Comparison of ENCODE assay signal across 9 cellular contexts in genomic region chr5:133969654-133970324, GRCh38. TPM values are rescaled to one million over a fixed set of nuclear protein-coding genes. Genes with fewer than 3 reads are reported as not detected.
A peak's percentile ranks its signal among the peaks of the same experiment; 100 is the strongest.
DNase-seq lines count a peak whose midpoint lies in the region; ATAC-seq and TF ChIP-seq lines count a peak whose summit lies in the region.
"Had no signal": no experiment of that assay in that cellular context is flagged by ENCODE, and none has a peak within 500 bp of the region (broad histone marks: within the 10 kb centered on the region; RNA-seq: fewer than 3 reads in every experiment).

No MANE protein-coding gene starts in this region.

- peaks cover 38% of the 10 kb centered on the region for H3K4me1 Mint-ChIP-seq in activated CD8-positive, alpha-beta T cell treated with anti-CD3 and anti-CD28 coated beads, Interleukin-2, amount 10 ng/mL, durations not matched to agents 7 days and 5 days (ENCODE audit: low read depth)

- DNase-seq in GM20000 (ENCODE audit: low spot score) (peak; percentile 34), left lobe of liver (ENCODE audit: low spot score) (no peak), NOMO-1 treated with DMSO at 0.1 percent for 48 hours (lab: John Stamatoyannopoulos, UW; ENCODE audit: unreplicated experiment) (no peak), NCI-H2107 treated with DMSO at 0.1 percent for 48 hours (lab: John Stamatoyannopoulos, UW; ENCODE audit: unreplicated experiment) (no peak), foreskin keratinocyte (no peak), SW480 (ENCODE audit: low spot score) (no peak)
- DNase-seq in activated CD8-positive, alpha-beta T cell treated with anti-CD3 and anti-CD28 coated beads, Interleukin-2, amount 10 ng/mL, durations not matched to agents 7 days and 5 days, result no peak
- DNase-seq: GF-D8 had no signal

- H3K9me3 Mint-ChIP-seq in activated CD8-positive, alpha-beta T cell treated with anti-CD3 and anti-CD28 coated beads, Interleukin-2, amount 10 ng/mL, durations not matched to agents 7 days and 5 days (ENCODE audit: insufficient read depth), result no peaks in the 10 kb centered on the region

- H3K27me3 Mint-ChIP-seq in activated CD8-positive, alpha-beta T cell treated with anti-CD3 and anti-CD28 coated beads, Interleukin-2, amount 10 ng/mL, durations not matched to agents 7 days and 5 days (ENCODE audit: low read depth), result no peaks in the 10 kb centered on the region

- H2AFZ ChIP-seq in ACC112 (ENCODE audit: low read length, unreplicated experiment), result no peak overlapping the region

- H3K36me3 ChIP-seq in ACC112 (ENCODE audit: insufficient read depth, low read length), result peaks cover 15% of the 10 kb centered on the region

- H3K4me3 Mint-ChIP-seq in activated CD8-positive, alpha-beta T cell treated with anti-CD3 and anti-CD28 coated beads, Interleukin-2, amount 10 ng/mL, durations not matched to agents 7 days and 5 days, result peak overlapping the region; percentile 97

- H3K27ac ChIP-seq in ACC112 (ENCODE audit: low read depth, low read length) (peak overlapping the region; percentile 17), foreskin keratinocyte (no peak overlapping the region)

- H3K27ac Mint-ChIP-seq in activated CD8-positive, alpha-beta T cell treated with anti-CD3 and anti-CD28 coated beads, Interleukin-2, amount 10 ng/mL, durations not matched to agents 7 days and 5 days, result peak overlapping the region; percentile 96

- peaks cover 43% of the 10 kb centered on the region for H3K36me3 Mint-ChIP-seq in activated CD8-positive, alpha-beta T cell treated with anti-CD3 and anti-CD28 coated beads, Interleukin-2, amount 10 ng/mL, durations not matched to agents 7 days and 5 days (ENCODE audit: low read depth)

- ATAC-seq in activated CD8-positive, alpha-beta T cell treated with anti-CD3 and anti-CD28 coated beads, Interleukin-2, amount 10 ng/mL, durations not matched to agents 7 days and 5 days, result no peak
- ATAC-seq in left lobe of liver, result peak; percentile 26
- no peak for ATAC-seq in foreskin keratinocyte

- no peak for TF ChIP-seq CTCF in GM20000 (IDR thresholded peaks at IDR 0.05; ENCODE audit: extremely low read depth, missing control alignments)
- TF ChIP-seq CTCF in foreskin keratinocyte (conservative IDR thresholded peaks at IDR 0.05), result no peak

- H3K27me3 ChIP-seq in ACC112 (ENCODE audit: insufficient read depth, low read length) (no peaks in the 10 kb centered on the region), foreskin keratinocyte (no peaks in the 10 kb centered on the region)

- H3K4me3 ChIP-seq in ACC112 (ENCODE audit: low read depth, low read length), result peak overlapping the region; percentile 59

- H3K4me1 ChIP-seq in ACC112 (ENCODE audit: control insufficient read depth, insufficient read depth, low read length, unreplicated experiment), result peaks cover 26% of the 10 kb centered on the region
- peaks cover 6% of the 10 kb centered on the region for H3K4me1 ChIP-seq in foreskin keratinocyte

- CTCF ChIA-PET in activated CD8-positive, alpha-beta T cell treated with anti-CD3 and anti-CD28 coated beads, Interleukin-2, amount 10 ng/mL, durations not matched to agents 7 days and 5 days (lab: Charles Lee), result interaction anchor here (0.8 to 2.9 kb wide), 7 partner anchors 11 to 546 kb away, joined by 3 to 31 read pairs (median 3); no protein-coding TSS in a partner anchor

- H3K79me2 ChIP-seq in ACC112 (ENCODE audit: control insufficient read depth, insufficient read depth, low read length, unreplicated experiment), result peaks cover 33% of the 10 kb centered on the region

- POLR2A ChIA-PET in activated CD8-positive, alpha-beta T cell treated with anti-CD3 and anti-CD28 coated beads, Interleukin-2, amount 10 ng/mL, durations not matched to agents 7 days and 5 days (lab: Charles Lee), result interaction anchor here (0.6 to 1.7 kb wide), 6 partner anchors 177 to 1477 kb away, joined by 3 to 6 read pairs (median 4); partner anchors contain the start of genes PPP2CA and SKP1

RNA-seq across cellular contexts. Expression of gene C5orf15, which starts 1.4 kb away (rescaled TPM):
- 10 to 100 TPM; 19.2 to 21.3 TPM for total RNA-seq in activated CD8-positive, alpha-beta T cell treated with anti-CD3 and anti-CD28 coated beads, Interleukin-2, amount 10 ng/mL, durations not matched to agents 7 days and 5 days
- 15.2 TPM for total RNA-seq in left lobe of liver
- 42.1 and 45.9 TPM in 2 replicates for total RNA-seq in foreskin keratinocyte
- polyA plus RNA-seq in foreskin keratinocyte, result 25.2 and 28.3 TPM in 2 replicates

RNA-seq across cellular contexts. Expression of gene VDAC1, which starts 35.0 kb away (rescaled TPM):
- 100 to 1,000 TPM; 250 to 259 TPM for total RNA-seq in activated CD8-positive, alpha-beta T cell treated with anti-CD3 and anti-CD28 coated beads, Interleukin-2, amount 10 ng/mL, durations not matched to agents 7 days and 5 days
- total RNA-seq in left lobe of liver (91.2 TPM), foreskin keratinocyte (369 and 392 TPM in 2 replicates)
- 278 and 321 TPM in 2 replicates for polyA plus RNA-seq in foreskin keratinocyte
